Comparison of ENCODE assay signal across 1 cellular context in genomic region chr2:104864280-104864599, GRCh38.
TF ChIP-seq lines count a peak whose summit lies in the region.

No MANE protein-coding gene starts in this region.

TF ChIP-seq in H1, 55 proteins besides CTCF, POLR2A, EP300 and RAD21:
- TF ChIP-seq CBX8 (IDR thresholded peaks at IDR 0.05; ENCODE audit: borderline replicate concordance, low read depth, low read length) (peak; percentile 11; the same call in 1 of the 2 replicates), RNF2 (IDR thresholded peaks at IDR 0.05; ENCODE audit: borderline replicate concordance, low read depth, low read length, missing control alignments, poor library complexity, severe bottlenecking) (peak; percentile 46), SUZ12 (IDR thresholded peaks at IDR 0.05; ENCODE audit: low read length) (0 out of 2 replicates have a peak, but pooled peaks have one; percentile 91), EZH2 (IDR thresholded peaks at IDR 0.05; ENCODE audit: low read depth, low read length, severe bottlenecking) (peak; percentile 95), KDM5A (IDR thresholded peaks at IDR 0.05; ENCODE audit: low read length) (no peak)
TF ChIP-seq in H1: peak in this region for 4.
